Comparison of ENCODE assay signal across 1 cellular context in the genomic region with DNA sequence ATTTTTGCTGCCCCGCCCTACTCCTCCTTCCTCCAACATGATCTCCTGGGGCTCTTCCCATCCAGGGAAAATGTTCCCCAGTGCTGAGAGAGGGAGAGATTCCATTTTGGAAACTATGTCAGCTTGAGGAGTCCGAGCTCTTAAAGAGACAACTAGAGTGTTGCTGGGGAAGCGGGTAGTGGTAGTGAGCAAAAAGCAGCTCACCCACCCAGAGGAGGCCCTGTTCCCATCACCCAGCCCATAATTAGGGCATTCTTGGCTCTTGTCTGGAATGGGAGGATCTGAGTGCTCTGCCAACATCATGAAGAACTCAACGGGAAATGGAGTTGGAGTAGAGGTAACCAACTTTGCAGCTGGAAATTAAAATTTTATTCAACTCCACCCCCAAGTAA.
TF ChIP-seq lines count a peak whose summit lies in the region.

No MANE protein-coding gene starts in this region.

TF ChIP-seq in endothelial cell of umbilical vein, 7 proteins besides CTCF, POLR2A, EP300 and RAD21:
- TF ChIP-seq, protein P1, sequence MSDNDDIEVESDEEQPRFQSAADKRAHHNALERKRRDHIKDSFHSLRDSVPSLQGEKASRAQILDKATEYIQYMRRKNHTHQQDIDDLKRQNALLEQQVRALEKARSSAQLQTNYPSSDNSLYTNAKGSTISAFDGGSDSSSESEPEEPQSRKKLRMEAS (IDR thresholded peaks at IDR 0.05; ENCODE audit: insufficient read depth, insufficient read length) = no peak
- TF ChIP-seq EZH2 (IDR thresholded peaks at IDR 0.05; ENCODE audit: borderline replicate concordance, low read depth, low read length, severe bottlenecking) (no peak), JUN (IDR thresholded peaks at IDR 0.05; ENCODE audit: borderline replicate concordance, insufficient read depth, insufficient read length, low read depth) (no peak), MYC (IDR thresholded peaks at IDR 0.05; ENCODE audit: low read depth, low read length) (no peak), GATA2 (IDR thresholded peaks at IDR 0.05; ENCODE audit: insufficient read depth, insufficient read length, low read depth, low read length) (no peak), FOS (IDR thresholded peaks at IDR 0.05; ENCODE audit: borderline replicate concordance, insufficient read depth, low read length) (no peak), POLR2AphosphoS5 (IDR thresholded peaks at IDR 0.05; ENCODE audit: insufficient read depth, low read depth, low read length) (no peak)
TF ChIP-seq in endothelial cell of umbilical vein: peak in this region for 0.
